ENCODE assay signal across 21 cellular contexts in genomic region chr9:135818718-135819475, GRCh38.
DNase-seq lines count a peak whose midpoint lies in the region; TF ChIP-seq lines count a peak whose summit lies in the region.
"Had no signal": no experiment of that assay in that cellular context is flagged by ENCODE, and none has a peak within 500 bp of the region (broad histone marks: within the 10 kb centered on the region; RNA-seq: fewer than 3 reads in every experiment).

No MANE protein-coding gene starts in this region.

- H3K27ac ChIP-seq in left ventricle myocardium inferior (replicated peaks) (no peak overlapping the region), neuronal stem cell (replicated peaks; ENCODE audit: low read length) (no peak overlapping the region), ascending aorta (no peak overlapping the region)
- H3K27ac ChIP-seq: SJSA1 had no signal

- peak overlapping the region; percentile 43 for H2BK5ac ChIP-seq in neuronal stem cell (ENCODE audit: low read length)

- no peak overlapping the region for H3K14ac ChIP-seq in neuronal stem cell (ENCODE audit: low read length)

- WGBS in neuronal stem cell (ENCODE audit: extremely low coverage in 2 of 2, insufficient read length in 2 of 2, insufficient replicate concordance in 1 of 2), 2 donors: no CpG with 5 or more reads among the region's 43 CpGs

- DNase-seq in cardiac septum (ENCODE audit: low spot score) (peak; percentile 70), left ventricle myocardium inferior (no peak), glutamatergic neuron (no peak), neuronal stem cell (ENCODE audit: low spot score) (no peak), NCI-H2029 treated with DMSO at 0.1 percent for 48 hours (lab: John Stamatoyannopoulos, UW) (no peak), epidermal melanocyte (ENCODE audit: insufficient read length, low spot score) (no peak), ascending aorta (ENCODE audit: low spot score in 2 of 2) (no peak)
- DNase-seq: C1 segment of cervical spinal cord; CD4-positive, alpha-beta memory T cell; COR-L47; DMS53; IMR-90; NCI-H1092; NCI-H1417 treated with DMSO at 0.1 percent for 48 hours; NCI-H1694 treated with DMSO at 0.1 percent for 48 hours; NCI-H446 treated with DMSO at 0.1 percent for 48 hours; NCI-H526; NCI-H82; NK-92 treated with Interleukin-12 subunit alpha and Interleukin-12 subunit beta, amount 100 ng/mL, for 24 hours; PC-3 had no signal

- no peaks in the 10 kb centered on the region for H3K27me3 ChIP-seq in left ventricle myocardium inferior (ENCODE audit: low read depth)
- no peaks in the 10 kb centered on the region for H3K27me3 ChIP-seq in neuronal stem cell (ENCODE audit: control insufficient read depth in 3 of 3, insufficient read depth in 3 of 3, low read depth in 1 of 3, low read length in 3 of 3)
- H3K27me3 ChIP-seq in ascending aorta: no peaks in the 10 kb centered on the region
- H3K27me3 ChIP-seq: SJSA1 had no signal

- peaks cover 31% of the 10 kb centered on the region for H3K9me3 Mint-ChIP-seq in glutamatergic neuron (ENCODE audit: unreplicated experiment)
- H3K9me3 Mint-ChIP-seq: CD4-positive, alpha-beta memory T cell had no signal

- peak overlapping the region; percentile 20 for H3K23ac ChIP-seq in neuronal stem cell (ENCODE audit: low read depth, low read length, poor library complexity)

- no peak overlapping the region for H3K9ac ChIP-seq in neuronal stem cell (ENCODE audit: low read depth, low read length, poor library complexity)

- no peak overlapping the region for H3K4me2 ChIP-seq in neuronal stem cell (ENCODE audit: insufficient read depth, low read length, poor library complexity, severe bottlenecking)

- H4K8ac ChIP-seq in neuronal stem cell (ENCODE audit: low read depth, low read length): no peak overlapping the region

- H3K4ac ChIP-seq in neuronal stem cell (ENCODE audit: low read length): no peak overlapping the region

- no peak overlapping the region for H3K4me3 ChIP-seq in left ventricle myocardium inferior
- no peak overlapping the region for H3K4me3 ChIP-seq in neuronal stem cell (ENCODE audit: low read length in 2 of 2)
- no peak overlapping the region for H3K4me3 ChIP-seq in ascending aorta
- H3K4me3 ChIP-seq: SJSA1 had no signal

- H3K4me1 ChIP-seq in left ventricle myocardium inferior (no peaks in the 10 kb centered on the region), neuronal stem cell (ENCODE audit: control insufficient read depth in 2 of 2, insufficient read depth in 1 of 2, low read depth in 1 of 2, low read length in 2 of 2) (no peaks in the 10 kb centered on the region), ascending aorta (no peaks in the 10 kb centered on the region)
- H3K4me1 ChIP-seq: SJSA1 had no signal

- no peak overlapping the region for H2BK120ac ChIP-seq in neuronal stem cell (ENCODE audit: low read depth, low read length)

- H4K91ac ChIP-seq in neuronal stem cell (ENCODE audit: low read depth, low read length, poor library complexity): no peak overlapping the region

- H2BK15ac ChIP-seq in neuronal stem cell (ENCODE audit: low read length): no peak overlapping the region

- H3K18ac ChIP-seq in neuronal stem cell (ENCODE audit: low read length): peak overlapping the region; percentile 22

- peaks cover 100% of the 10 kb centered on the region for H3K36me3 ChIP-seq in left ventricle myocardium inferior
- H3K36me3 ChIP-seq in neuronal stem cell (replicated peaks in 1 of 2; ENCODE audit: control insufficient read depth in 2 of 2, insufficient read depth in 2 of 2, low read length in 2 of 2): peaks cover 85 to 99% of the 10 kb centered on the region in 2 donors
- H3K36me3 ChIP-seq in ascending aorta: peaks cover 73 to 96% of the 10 kb centered on the region in 2 donors

- intact Hi-C loops in cardiac septum (cut with DNase I): no loop called here
- intact Hi-C loops in left ventricle myocardium inferior (cut with micrococcal nuclease): no loop called here
- intact Hi-C loops in ascending aorta (cut with DNase I): no loop called here

- TF ChIP-seq CTCF in left ventricle myocardium inferior (IDR thresholded peaks at IDR 0.05; ENCODE audit: borderline replicate concordance) (no peak), glutamatergic neuron (IDR thresholded peaks at IDR 0.05; ENCODE audit: partially characterized antibody, unreplicated experiment) (no peak), ascending aorta (IDR thresholded peaks at IDR 0.05) (no peak)

- peaks cover 23% of the 10 kb centered on the region for H3K4me1 Mint-ChIP-seq in glutamatergic neuron (ENCODE audit: low read depth, unreplicated experiment)
- H3K4me1 Mint-ChIP-seq: CD4-positive, alpha-beta memory T cell had no signal

- peaks cover 6% of the 10 kb centered on the region for H3K36me3 Mint-ChIP-seq in glutamatergic neuron (ENCODE audit: unreplicated experiment)

- H3K9me3 ChIP-seq in left ventricle myocardium inferior (replicated peaks) (no peaks in the 10 kb centered on the region), neuronal stem cell (replicated peaks in 1 of 2; ENCODE audit: control insufficient read depth in 2 of 2, insufficient read depth in 1 of 2, low read depth in 1 of 2, low read length in 2 of 2) (no peaks in the 10 kb centered on the region), ascending aorta (no peaks in the 10 kb centered on the region)
- H3K9me3 ChIP-seq: SJSA1 had no signal

- H3K27ac Mint-ChIP-seq in glutamatergic neuron (ENCODE audit: unreplicated experiment): peak overlapping the region; percentile 22
- H3K27ac Mint-ChIP-seq: CD4-positive, alpha-beta memory T cell had no signal

- H3K4me3 Mint-ChIP-seq in glutamatergic neuron (ENCODE audit: unreplicated experiment): no peak overlapping the region
- H3K4me3 Mint-ChIP-seq: CD4-positive, alpha-beta memory T cell had no signal

- H3K79me1 ChIP-seq in neuronal stem cell (ENCODE audit: low read depth, low read length): peaks cover 4% of the 10 kb centered on the region

- H2AFZ ChIP-seq in neuronal stem cell (ENCODE audit: low read length): no peak overlapping the region

- no peak overlapping the region for H2AK5ac ChIP-seq in neuronal stem cell (ENCODE audit: low read depth, low read length)

- H2BK12ac ChIP-seq in neuronal stem cell (ENCODE audit: low read length): no peak overlapping the region

- H3K27me3 Mint-ChIP-seq in glutamatergic neuron (ENCODE audit: unreplicated experiment): peaks cover 15% of the 10 kb centered on the region
- H3K27me3 Mint-ChIP-seq: CD4-positive, alpha-beta memory T cell had no signal
